In the genomic region with DNA sequence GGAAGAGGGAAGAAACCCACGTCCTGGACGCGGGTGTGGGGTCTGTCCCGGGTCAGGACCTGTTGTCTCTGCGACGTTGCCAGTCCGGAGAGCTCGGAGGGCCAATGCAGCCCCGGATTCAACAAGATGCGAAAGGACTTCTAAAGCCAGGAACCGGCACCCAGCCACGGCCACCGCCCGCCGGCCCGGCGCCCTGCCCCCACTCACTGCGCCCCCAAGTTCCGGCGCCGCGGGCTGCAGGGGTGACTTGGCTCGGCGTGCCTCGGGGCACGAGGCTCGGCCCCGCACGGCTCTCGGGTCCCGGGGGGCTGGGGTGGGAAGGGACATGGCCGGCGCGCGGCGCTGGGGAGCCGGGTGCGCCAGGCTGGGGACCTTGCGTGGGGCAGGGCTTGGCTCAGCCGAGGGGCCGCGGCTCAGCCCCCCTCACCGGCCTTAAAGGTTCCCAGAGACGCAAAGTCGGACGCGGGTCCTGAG, we compare ENCODE assay signal across 1 cellular context.
A peak's percentile ranks its signal among the peaks of the same experiment; 100 is the strongest.
TF ChIP-seq lines count a peak whose summit lies in the region.

No MANE protein-coding gene starts in this region.

TF ChIP-seq in GM12878, 131 proteins besides CTCF, POLR2A, EP300 and RAD21 (continued from another document):
- 0 out of 2 replicates have a peak, but pooled peaks have one; percentile 45 for TF ChIP-seq LARP7 (IDR thresholded peaks at IDR 0.05)
- TF ChIP-seq YY1 (IDR thresholded peaks at IDR 0.05; ENCODE audit: low read depth, low read length): peak; percentile 32; the same call in 1 of the 2 replicates
- TF ChIP-seq, protein P1, sequence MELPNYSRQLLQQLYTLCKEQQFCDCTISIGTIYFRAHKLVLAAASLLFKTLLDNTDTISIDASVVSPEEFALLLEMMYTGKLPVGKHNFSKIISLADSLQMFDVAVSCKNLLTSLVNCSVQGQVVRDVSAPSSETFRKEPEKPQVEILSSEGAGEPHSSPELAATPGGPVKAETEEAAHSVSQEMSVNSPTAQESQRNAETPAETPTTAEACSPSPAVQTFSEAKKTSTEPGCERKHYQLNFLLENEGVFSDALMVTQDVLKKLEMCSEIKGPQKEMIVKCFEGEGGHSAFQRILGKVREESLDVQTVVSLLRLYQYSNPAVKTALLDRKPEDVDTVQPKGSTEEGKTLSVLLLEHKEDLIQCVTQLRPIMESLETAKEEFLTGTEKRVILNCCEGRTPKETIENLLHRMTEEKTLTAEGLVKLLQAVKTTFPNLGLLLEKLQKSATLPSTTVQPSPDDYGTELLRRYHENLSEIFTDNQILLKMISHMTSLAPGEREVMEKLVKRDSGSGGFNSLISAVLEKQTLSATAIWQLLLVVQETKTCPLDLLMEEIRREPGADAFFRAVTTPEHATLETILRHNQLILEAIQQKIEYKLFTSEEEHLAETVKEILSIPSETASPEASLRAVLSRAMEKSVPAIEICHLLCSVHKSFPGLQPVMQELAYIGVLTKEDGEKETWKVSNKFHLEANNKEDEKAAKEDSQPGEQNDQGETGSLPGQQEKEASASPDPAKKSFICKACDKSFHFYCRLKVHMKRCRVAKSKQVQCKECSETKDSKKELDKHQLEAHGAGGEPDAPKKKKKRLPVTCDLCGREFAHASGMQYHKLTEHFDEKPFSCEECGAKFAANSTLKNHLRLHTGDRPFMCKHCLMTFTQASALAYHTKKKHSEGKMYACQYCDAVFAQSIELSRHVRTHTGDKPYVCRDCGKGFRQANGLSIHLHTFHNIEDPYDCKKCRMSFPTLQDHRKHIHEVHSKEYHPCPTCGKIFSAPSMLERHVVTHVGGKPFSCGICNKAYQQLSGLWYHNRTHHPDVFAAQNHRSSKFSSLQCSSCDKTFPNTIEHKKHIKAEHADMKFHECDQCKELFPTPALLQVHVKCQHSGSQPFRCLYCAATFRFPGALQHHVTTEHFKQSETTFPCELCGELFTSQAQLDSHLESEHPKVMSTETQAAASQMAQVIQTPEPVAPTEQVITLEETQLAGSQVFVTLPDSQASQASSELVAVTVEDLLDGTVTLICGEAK (IDR thresholded peaks at IDR 0.05; ENCODE audit: borderline replicate concordance): no peak
- TF ChIP-seq NR2C2 (IDR thresholded peaks at IDR 0.05; ENCODE audit: borderline replicate concordance, control insufficient read depth, insufficient read length, low read depth): no peak
- TF ChIP-seq, protein P2, sequence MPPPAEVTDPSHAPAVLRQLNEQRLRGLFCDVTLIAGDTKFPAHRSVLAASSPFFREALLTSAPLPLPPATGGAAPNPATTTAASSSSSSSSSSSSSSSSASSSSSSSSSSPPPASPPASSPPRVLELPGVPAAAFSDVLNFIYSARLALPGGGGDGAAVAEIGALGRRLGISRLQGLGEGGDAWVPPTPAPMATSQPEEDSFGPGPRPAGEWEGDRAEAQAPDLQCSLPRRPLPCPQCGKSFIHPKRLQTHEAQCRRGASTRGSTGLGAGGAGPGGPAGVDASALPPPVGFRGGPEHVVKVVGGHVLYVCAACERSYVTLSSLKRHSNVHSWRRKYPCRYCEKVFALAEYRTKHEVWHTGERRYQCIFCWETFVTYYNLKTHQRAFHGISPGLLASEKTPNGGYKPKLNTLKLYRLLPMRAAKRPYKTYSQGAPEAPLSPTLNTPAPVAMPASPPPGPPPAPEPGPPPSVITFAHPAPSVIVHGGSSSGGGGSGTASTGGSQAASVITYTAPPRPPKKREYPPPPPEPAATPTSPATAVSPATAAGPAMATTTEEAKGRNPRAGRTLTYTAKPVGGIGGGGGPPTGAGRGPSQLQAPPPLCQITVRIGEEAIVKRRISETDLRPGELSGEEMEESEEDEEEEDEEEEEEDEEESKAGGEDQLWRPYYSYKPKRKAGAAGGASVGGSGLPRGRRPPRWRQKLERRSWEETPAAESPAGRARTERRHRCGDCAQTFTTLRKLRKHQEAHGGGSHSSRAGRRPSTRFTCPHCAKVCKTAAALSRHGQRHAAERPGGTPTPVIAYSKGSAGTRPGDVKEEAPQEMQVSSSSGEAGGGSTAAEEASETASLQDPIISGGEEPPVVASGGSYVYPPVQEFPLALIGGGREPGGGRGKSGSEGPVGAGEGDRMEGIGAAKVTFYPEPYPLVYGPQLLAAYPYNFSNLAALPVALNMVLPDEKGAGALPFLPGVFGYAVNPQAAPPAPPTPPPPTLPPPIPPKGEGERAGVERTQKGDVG (CRISPR knock-in tag; IDR thresholded peaks at IDR 0.05): no peak
- TF ChIP-seq NFXL1 (IDR thresholded peaks at IDR 0.05; ENCODE audit: borderline replicate concordance): no peak
- TF ChIP-seq PAX8 (IDR thresholded peaks at IDR 0.05): no peak
- TF ChIP-seq, protein P3, sequence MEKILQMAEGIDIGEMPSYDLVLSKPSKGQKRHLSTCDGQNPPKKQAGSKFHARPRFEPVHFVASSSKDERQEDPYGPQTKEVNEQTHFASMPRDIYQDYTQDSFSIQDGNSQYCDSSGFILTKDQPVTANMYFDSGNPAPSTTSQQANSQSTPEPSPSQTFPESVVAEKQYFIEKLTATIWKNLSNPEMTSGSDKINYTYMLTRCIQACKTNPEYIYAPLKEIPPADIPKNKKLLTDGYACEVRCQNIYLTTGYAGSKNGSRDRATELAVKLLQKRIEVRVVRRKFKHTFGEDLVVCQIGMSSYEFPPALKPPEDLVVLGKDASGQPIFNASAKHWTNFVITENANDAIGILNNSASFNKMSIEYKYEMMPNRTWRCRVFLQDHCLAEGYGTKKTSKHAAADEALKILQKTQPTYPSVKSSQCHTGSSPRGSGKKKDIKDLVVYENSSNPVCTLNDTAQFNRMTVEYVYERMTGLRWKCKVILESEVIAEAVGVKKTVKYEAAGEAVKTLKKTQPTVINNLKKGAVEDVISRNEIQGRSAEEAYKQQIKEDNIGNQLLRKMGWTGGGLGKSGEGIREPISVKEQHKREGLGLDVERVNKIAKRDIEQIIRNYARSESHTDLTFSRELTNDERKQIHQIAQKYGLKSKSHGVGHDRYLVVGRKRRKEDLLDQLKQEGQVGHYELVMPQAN (conservative IDR thresholded peaks at IDR 0.05): peak; percentile 48; the same call in 1 of the 2 replicates
